ENCODE assay signal across 9 cellular contexts in genomic region chr4:174828845-174829701, GRCh38. TPM values are rescaled to one million over a fixed set of nuclear protein-coding genes. Genes with fewer than 3 reads are reported as not detected.
A peak's percentile ranks its signal among the peaks of the same experiment; 100 is the strongest.
DNase-seq lines count a peak whose midpoint lies in the region; ATAC-seq and TF ChIP-seq lines count a peak whose summit lies in the region.
"Had no signal": no experiment of that assay in that cellular context is flagged by ENCODE, and none has a peak within 500 bp of the region (broad histone marks: within the 10 kb centered on the region; RNA-seq: fewer than 3 reads in every experiment).

Gene GLRA3, minus strand, starts transcription at chr4:174829247. Its CDS starts 436 bp downstream, at chr4:174828811.

- no peak for TF ChIP-seq EP300 in gastroesophageal sphincter (IDR thresholded peaks at IDR 0.05)

- peak; percentile 25 to 33 for ATAC-seq in activated CD4-positive, CD25-positive, alpha-beta regulatory T cell treated with anti-CD3 and anti-CD28 coated beads, Interleukin-2, amount 50 U/mL, for 24 hours
- peak; percentile 84 for ATAC-seq in HG02678 (IDR thresholded peaks at IDR 0.05; ENCODE audit: unreplicated experiment)
- ATAC-seq in gastroesophageal sphincter, result no peak

- H3K4ac ChIP-seq in trophoblast cell (ENCODE audit: low read depth, low read length), result no peak within 1 kb of the TSS

- no peak within 1 kb of the TSS for H2BK12ac ChIP-seq in trophoblast cell (ENCODE audit: low read length)

- no peaks in the 10 kb centered on the region for H3K27me3 ChIP-seq in trophoblast cell (ENCODE audit: insufficient read depth, low read length)
- H3K27me3 ChIP-seq in gastroesophageal sphincter, result peaks cover 25% of the 10 kb centered on the region

- no peak for TF ChIP-seq CTCF in gastroesophageal sphincter (IDR thresholded peaks at IDR 0.05)

- no peak within 1 kb of the TSS for H4K12ac ChIP-seq in trophoblast cell (ENCODE audit: low read depth, low read length)

- no peaks in the 10 kb centered on the region for H3K79me1 ChIP-seq in trophoblast cell (ENCODE audit: low read length)

- H3K9me3 ChIP-seq in trophoblast cell (ENCODE audit: insufficient read depth, low read depth, low read length) (no peaks in the 10 kb centered on the region), gastroesophageal sphincter (no peaks in the 10 kb centered on the region)

- TF ChIP-seq POLR2A in gastroesophageal sphincter (IDR thresholded peaks at IDR 0.05), result no peak

- H3K4me1 ChIP-seq in trophoblast cell (ENCODE audit: control insufficient read depth in 1 of 2, insufficient read depth in 2 of 2, low read length in 2 of 2) (peaks cover 3 to 5% of the 10 kb centered on the region in 2 experiments), gastroesophageal sphincter (peaks cover 0 to 9% (median 0%) of the 10 kb centered on the region in 3 donors)

- no peak within 1 kb of the TSS for H3K23ac ChIP-seq in trophoblast cell (ENCODE audit: low read length)

- no peak within 1 kb of the TSS for H2AFZ ChIP-seq in trophoblast cell (ENCODE audit: insufficient read depth, low read length, poor library complexity)

- H3K18ac ChIP-seq in trophoblast cell (ENCODE audit: low read length), result no peak within 1 kb of the TSS

- H3K36me3 ChIP-seq in trophoblast cell (ENCODE audit: control insufficient read depth in 1 of 2, insufficient read depth in 2 of 2, low read length in 2 of 2) (no peaks in the 10 kb centered on the region), gastroesophageal sphincter (no peaks in the 10 kb centered on the region)

- H3K79me2 ChIP-seq in trophoblast cell (ENCODE audit: control insufficient read depth, insufficient read depth, low read length, poor library complexity), result no peaks in the 10 kb centered on the region

- DNase-seq in activated CD4-positive, CD25-positive, alpha-beta regulatory T cell (lab: John Stamatoyannopoulos, UW), result no peak
- DNase-seq in NCI-H1930 (lab: John Stamatoyannopoulos, UW) (peak; percentile 77 to 89), germinal center (ENCODE audit: low spot score) (peak; percentile 74), trophoblast cell (peak; percentile 73 to 84)
- peak; percentile 28 for DNase-seq in activated CD4-positive, CD25-positive, alpha-beta regulatory T cell treated with anti-CD3 and anti-CD28 coated beads, Interleukin-2, amount 50 U/mL, for 72 hours

- no peak within 1 kb of the TSS for H2BK5ac ChIP-seq in trophoblast cell (ENCODE audit: low read depth, low read length, poor library complexity)

- H4K8ac ChIP-seq in trophoblast cell (ENCODE audit: low read depth, low read length), result no peak within 1 kb of the TSS

- H3K9ac ChIP-seq in trophoblast cell (ENCODE audit: low read length), result peak within 1 kb of the TSS; percentile 33

- H3K4me3 ChIP-seq in trophoblast cell (ENCODE audit: low read depth, low read length) (peak within 1 kb of the TSS; percentile 68), gastroesophageal sphincter (peak within 1 kb of the TSS in 1 of 2 donors; percentile 31)

- H3K14ac ChIP-seq in trophoblast cell (ENCODE audit: low read length), result no peak within 1 kb of the TSS

- no peak within 1 kb of the TSS for H2AK5ac ChIP-seq in trophoblast cell (ENCODE audit: low read length)

- H4K91ac ChIP-seq in trophoblast cell (ENCODE audit: low read depth, low read length), result no peak within 1 kb of the TSS

- peak within 1 kb of the TSS; percentile 41 for H3K27ac ChIP-seq in trophoblast cell (ENCODE audit: low read depth, low read length)
- H3K27ac ChIP-seq in gastroesophageal sphincter, result no peak within 1 kb of the TSS

- H3K4me2 ChIP-seq in trophoblast cell (ENCODE audit: low read length), result peak within 1 kb of the TSS; percentile 99

- WGBS in trophoblast cell (ENCODE audit: extremely low coverage, insufficient coverage, insufficient read length), result no CpG with 5 or more reads among the region's 40 CpGs
- 1 to 3% methylated on average over 8 to 19 of the region's 40 CpGs for WGBS in gastroesophageal sphincter (ENCODE audit: low coverage in 1 of 2), 2 donors

- no peak within 1 kb of the TSS for H2BK120ac ChIP-seq in trophoblast cell (ENCODE audit: insufficient read depth, low read length, poor library complexity)

RNA-seq across cellular contexts. Expression of gene GLRA3, which starts in this region (rescaled TPM):
- 0.03 TPM in 2 replicates for polyA plus RNA-seq in trophoblast cell (2013)
- under 1 TPM in 1 of 4 donors, not detected in 3; 0.13 TPM for total RNA-seq in gastroesophageal sphincter
- polyA plus RNA-seq: BJ had no signal

Comparison
In these comparisons a context has a peak if more than half of its experiments do, and no peak if none do; other contexts are left out.
1. DNase-seq: peak in NCI-H1930 (2 of 2), activated CD4-positive, CD25-positive, alpha-beta regulatory T cell treated with anti-CD3 and anti-CD28 coated beads, Interleukin-2, amount 50 U/mL, for 72 hours (single experiment), germinal center (single experiment) and trophoblast cell (2 of 2); none in activated CD4-positive, CD25-positive, alpha-beta regulatory T cell (0 of 4).